Comparison of ENCODE assay signal across 1 cellular context in the genomic region with DNA sequence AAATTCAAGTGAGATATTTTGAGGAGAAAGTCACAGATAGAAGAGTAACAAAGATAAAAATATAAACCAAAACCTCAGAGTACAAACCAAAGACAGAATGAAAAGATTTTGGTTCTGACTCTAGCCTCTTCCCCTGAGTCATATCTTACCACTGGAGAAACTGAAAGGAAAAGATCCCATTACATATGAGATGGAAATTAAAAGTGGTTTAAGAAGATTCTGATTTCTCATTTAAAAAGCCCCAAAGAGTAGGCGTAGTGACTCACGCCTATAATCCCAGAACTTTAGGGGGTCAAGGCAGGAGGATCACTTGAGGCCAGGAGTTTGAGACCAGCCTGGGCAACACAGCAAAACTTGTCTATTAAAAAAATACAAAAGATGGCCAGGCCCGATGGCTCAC.
TF ChIP-seq lines count a peak whose summit lies in the region.

No MANE protein-coding gene starts in this region.

TF ChIP-seq in GM12878, 131 proteins besides CTCF, POLR2A, EP300 and RAD21:
- no peak for TF ChIP-seq HDGF (IDR thresholded peaks at IDR 0.05)
- TF ChIP-seq NFIC (IDR thresholded peaks at IDR 0.05; ENCODE audit: low read depth, low read length): 0 out of 2 replicates have a peak, but pooled peaks have one; percentile 28
- TF ChIP-seq JUNB (IDR thresholded peaks at IDR 0.05): peak; percentile 70
- no peak for TF ChIP-seq KDM1A (IDR thresholded peaks at IDR 0.05; ENCODE audit: borderline replicate concordance)
- TF ChIP-seq WRNIP1 (IDR thresholded peaks at IDR 0.05; ENCODE audit: borderline replicate concordance, low read depth, low read length): no peak
- 0 out of 2 replicates have a peak, but pooled peaks have one; percentile 10 for TF ChIP-seq IRF4 (IDR thresholded peaks at IDR 0.05; ENCODE audit: low read depth, low read length)
- peak; percentile 62; the same call in 1 of the 2 replicates for TF ChIP-seq RUNX3 (IDR thresholded peaks at IDR 0.05; ENCODE audit: low read length)
- TF ChIP-seq IKZF2 (IDR thresholded peaks at IDR 0.05): peak in 1 of 2 experiments; percentile 16; a peak in 1 of 4 replicates
- TF ChIP-seq, protein P1, sequence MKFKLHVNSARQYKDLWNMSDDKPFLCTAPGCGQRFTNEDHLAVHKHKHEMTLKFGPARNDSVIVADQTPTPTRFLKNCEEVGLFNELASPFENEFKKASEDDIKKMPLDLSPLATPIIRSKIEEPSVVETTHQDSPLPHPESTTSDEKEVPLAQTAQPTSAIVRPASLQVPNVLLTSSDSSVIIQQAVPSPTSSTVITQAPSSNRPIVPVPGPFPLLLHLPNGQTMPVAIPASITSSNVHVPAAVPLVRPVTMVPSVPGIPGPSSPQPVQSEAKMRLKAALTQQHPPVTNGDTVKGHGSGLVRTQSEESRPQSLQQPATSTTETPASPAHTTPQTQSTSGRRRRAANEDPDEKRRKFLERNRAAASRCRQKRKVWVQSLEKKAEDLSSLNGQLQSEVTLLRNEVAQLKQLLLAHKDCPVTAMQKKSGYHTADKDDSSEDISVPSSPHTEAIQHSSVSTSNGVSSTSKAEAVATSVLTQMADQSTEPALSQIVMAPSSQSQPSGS (IDR thresholded peaks at IDR 0.05; ENCODE audit: low read length): 0 out of 2 replicates have a peak, but pooled peaks have one; percentile 30
